ENCODE assay signal across 9 cellular contexts in genomic region chr2:74514368-74515270, GRCh38. TPM values are rescaled to one million over a fixed set of nuclear protein-coding genes. Genes with fewer than 3 reads are reported as not detected.
DNase-seq lines count a peak whose midpoint lies in the region; ATAC-seq and TF ChIP-seq lines count a peak whose summit lies in the region.
"Had no signal": no experiment of that assay in that cellular context is flagged by ENCODE, and none has a peak within 500 bp of the region (broad histone marks: within the 10 kb centered on the region; RNA-seq: fewer than 3 reads in every experiment).

Gene TLX2 (plus strand): TSS chr2:74514450. CDS start chr2:74514807, 357 bp downstream.

- no peaks in the 10 kb centered on the region; the same call in 1 of the 2 replicates for H3K9me3 ChIP-seq in BE2C
- no peaks in the 10 kb centered on the region for H3K9me3 ChIP-seq in SJCRH30 (replicated peaks)

- CTCF ChIA-PET in activated B cell treated with CpG ODN at 0.5 μM for 24 hours (lab: Charles Lee): interaction anchor here (1.3 kb wide), 1 partner anchor 73 kb away, joined by 3 read pairs; no protein-coding TSS in a partner anchor

- H3K9me3 Mint-ChIP-seq in activated B cell treated with CpG ODN at 0.5 μM for 24 hours (no peaks in the 10 kb centered on the region), memory B cell (no peaks in the 10 kb centered on the region)

- H3K4me1 Mint-ChIP-seq in activated B cell treated with CpG ODN at 0.5 μM for 24 hours (peaks cover 28% of the 10 kb centered on the region), memory B cell (peaks cover 12% of the 10 kb centered on the region)

- peak within 1 kb of the TSS; percentile 74 for H3K4me3 ChIP-seq in BE2C (ENCODE audit: low read depth, low read length)
- peak within 1 kb of the TSS; percentile 36 for H3K4me3 ChIP-seq in GM12875 (ENCODE audit: low read depth, low read length)
- no peak within 1 kb of the TSS for H3K4me3 ChIP-seq in SJCRH30

- intact Hi-C loops in activated B cell treated with CpG ODN at 0.5 μM for 24 hours (cut with micrococcal nuclease): loop anchor here (2.0 to 10.0 kb wide), 2 partner anchors 16 to 340 kb away; partner anchors contain the start of genes LBX2 and MOB1A

- peaks cover 4% of the 10 kb centered on the region for H3K4me1 ChIP-seq in BE2C
- no peaks in the 10 kb centered on the region for H3K4me1 ChIP-seq in SJCRH30

- POLR2A ChIA-PET in activated B cell treated with CpG ODN at 0.5 μM for 24 hours (lab: Charles Lee): interaction anchor here (0.6 to 3.9 kb wide), 6 partner anchors 7 to 265 kb away, joined by 3 to 18 read pairs (median 3); partner anchors contain the start of genes MOGS and MRPL53

- ATAC-seq in activated B cell treated with CpG ODN at 0.5 μM for 24 hours (ENCODE audit: low read depth): no peak
- peak; percentile 18 for ATAC-seq in memory B cell (ENCODE audit: low read depth)
- no peak for ATAC-seq in HG03280 (IDR thresholded peaks at IDR 0.05; ENCODE audit: unreplicated experiment)

- in situ Hi-C loops in GM13977 (cut with MboI; ENCODE audit: low pct_unique_long_range_greater_than_20kb, low sequenced_read_pairs, unreplicated experiment): no loop called here

- TF ChIP-seq CTCF in BE2C (IDR thresholded peaks at IDR 0.05; ENCODE audit: low read depth, low read length) (no peak), GM12875 (IDR thresholded peaks at IDR 0.05; ENCODE audit: borderline replicate concordance, insufficient read depth, low read depth, low read length) (no peak), activated B cell treated with CpG ODN at 0.5 μM for 24 hours (IDR thresholded peaks at IDR 0.05) (no peak), GM13977 (IDR thresholded peaks at IDR 0.05; ENCODE audit: extremely low read depth, insufficient read depth, missing control alignments) (no peak)

- H3K4me3 Mint-ChIP-seq in activated B cell treated with CpG ODN at 0.5 μM for 24 hours: peak within 1 kb of the TSS; percentile 66
- H3K4me3 Mint-ChIP-seq in memory B cell: peak within 1 kb of the TSS; percentile 78

- no peak within 1 kb of the TSS for H3K27ac Mint-ChIP-seq in activated B cell treated with CpG ODN at 0.5 μM for 24 hours
- no peak within 1 kb of the TSS for H3K27ac Mint-ChIP-seq in memory B cell

- no peak within 1 kb of the TSS for H3K27ac ChIP-seq in SJCRH30

- H3K36me3 Mint-ChIP-seq in activated B cell treated with CpG ODN at 0.5 μM for 24 hours (ENCODE audit: low read depth): no peaks in the 10 kb centered on the region
- no peaks in the 10 kb centered on the region for H3K36me3 Mint-ChIP-seq in memory B cell

- H3K27me3 ChIP-seq in BE2C (no peaks in the 10 kb centered on the region), SJCRH30 (no peaks in the 10 kb centered on the region)

- H3K36me3 ChIP-seq in BE2C: peaks cover 50% of the 10 kb centered on the region
- H3K36me3 ChIP-seq in SJCRH30: no peaks in the 10 kb centered on the region

- DNase-seq in BE2C: no peak
- DNase-seq in activated B cell treated with CpG ODN at 0.5 μM for 24 hours: peak; percentile 30
- DNase-seq in memory B cell (ENCODE audit: low spot score in 2 of 2): peak; percentile 26 to 44
- no peak for DNase-seq in dedifferentiated amniotic fluid mesenchymal stem cell (ENCODE audit: extremely low spot score)
- DNase-seq in GM13977 (ENCODE audit: low spot score): no peak
- DNase-seq in SJCRH30: no peak
- DNase-seq: activated CD4-positive, alpha-beta T cell treated with anti-CD3 and anti-CD28 coated beads, Interleukin-2, amount 50 U/mL, for 4 hours had no signal

- peaks cover 52% of the 10 kb centered on the region for H3K27me3 Mint-ChIP-seq in activated B cell treated with CpG ODN at 0.5 μM for 24 hours
- H3K27me3 Mint-ChIP-seq in memory B cell: peaks cover 30% of the 10 kb centered on the region

RNA-seq across cellular contexts. Expression of gene TLX2, which starts in this region (rescaled TPM):
- polyA plus RNA-seq in BE2C (2012; ENCODE audit: insufficient read depth, insufficient read length, low read depth): 27.0 TPM
- total RNA-seq in activated B cell treated with CpG ODN at 0.5 μM for 24 hours: not detected in 2 replicates
- not detected in 2 replicates for total RNA-seq in SJCRH30 (2014; rRNA removed; shearing (Covaris generic))

Comparison
In these comparisons a context has a peak if more than half of its experiments do, and no peak if none do; other contexts are left out.
1. Peak in DNase-seq in activated B cell treated with CpG ODN at 0.5 μM for 24 hours; RNA of the gene not detected or under 1 TPM.
2. DNase-seq: peak in memory B cell (2 of 2); none in BE2C (single experiment), dedifferentiated amniotic fluid mesenchymal stem cell (single experiment), GM13977 (single experiment) and SJCRH30 (0 of 2).